ENCODE assay signal across 8 cellular contexts in genomic region chr10:91190388-91190870, GRCh38. TPM values are rescaled to one million over a fixed set of nuclear protein-coding genes. Genes with fewer than 3 reads are reported as not detected.
A peak's percentile ranks its signal among the peaks of the same experiment; 100 is the strongest.
DNase-seq lines count a peak whose midpoint lies in the region; ATAC-seq and TF ChIP-seq lines count a peak whose summit lies in the region.
"Had no signal": no experiment of that assay in that cellular context is flagged by ENCODE, and none has a peak within 500 bp of the region (broad histone marks: within the 10 kb centered on the region; RNA-seq: fewer than 3 reads in every experiment).

No MANE protein-coding gene starts in this region.

- H3K27me3 ChIP-seq in dorsolateral prefrontal cortex (no peaks in the 10 kb centered on the region), skeletal muscle satellite cell (ENCODE audit: control insufficient read depth, insufficient read depth, low read length) (no peaks in the 10 kb centered on the region)
- H3K27me3 ChIP-seq: Peyer's patch had no signal

- peak overlapping the region; percentile 43 for H3K9ac ChIP-seq in skeletal muscle satellite cell (ENCODE audit: low read depth, low read length)

- H3K9me3 ChIP-seq in skeletal muscle satellite cell (replicated peaks; ENCODE audit: low read length), result no peaks in the 10 kb centered on the region
- H3K9me3 ChIP-seq: Peyer's patch had no signal

- ATAC-seq in GM21717 (IDR thresholded peaks at IDR 0.05; ENCODE audit: unreplicated experiment), result no peak

- H3K4me3 ChIP-seq in dorsolateral prefrontal cortex, result peak overlapping the region in 1 of 59 donors; percentile 4
- H3K4me3 ChIP-seq in skeletal muscle satellite cell (ENCODE audit: low read length), result no peak overlapping the region
- H3K4me3 ChIP-seq: Peyer's patch had no signal

- peak overlapping the region; percentile 37 for H3K4me2 ChIP-seq in skeletal muscle satellite cell (ENCODE audit: low read length)

- peak overlapping the region; percentile 16 to 95 (median 83) for H3K27ac ChIP-seq in dorsolateral prefrontal cortex
- H3K27ac ChIP-seq: Peyer's patch had no signal

- H3K36me3 ChIP-seq in skeletal muscle satellite cell (ENCODE audit: insufficient read depth, low read length), result no peaks in the 10 kb centered on the region
- H3K36me3 ChIP-seq: Peyer's patch had no signal

- peaks cover 31% of the 10 kb centered on the region for H3K4me1 ChIP-seq in skeletal muscle satellite cell (ENCODE audit: control insufficient read depth, insufficient read depth, low read length)

- intact Hi-C loops in dorsolateral prefrontal cortex (cut with DNase I), result no loop called here

- no peak for TF ChIP-seq CTCF in dorsolateral prefrontal cortex (IDR thresholded peaks at IDR 0.05 in 54 of 56, conservative IDR thresholded peaks at IDR 0.05 in 2 of 56; ENCODE audit: low read depth in 1 of 56, partially characterized antibody in 56 of 56)

- peak; percentile 83 for DNase-seq in EH (ENCODE audit: low read depth)
- peak; percentile 15 for DNase-seq in MV-4-11 (lab: John Stamatoyannopoulos, UW)
- no peak for DNase-seq in dorsolateral prefrontal cortex
- DNase-seq in KG1 (lab: John Stamatoyannopoulos, UW), result no peak
- DNase-seq in NCI-H69 (lab: John Stamatoyannopoulos, UW), result no peak
- DNase-seq: Peyer's patch had no signal

RNA-seq across cellular contexts. Expression of gene PCGF5, which starts 30.0 kb away (rescaled TPM):
- 10 to 100 TPM; 51.8 to 95.1 (median 70.1) TPM for total RNA-seq in dorsolateral prefrontal cortex
- 20.1 and 20.3 TPM in 2 replicates for total RNA-seq in skeletal muscle satellite cell (2012; rRNA removed)

Comparison
In these comparisons a context has a peak if more than half of its experiments do, and no peak if none do; other contexts are left out.
1. DNase-seq: peak in EH (single experiment) and MV-4-11 (single experiment); none in dorsolateral prefrontal cortex (0 of 10), KG1 (single experiment) and NCI-H69 (single experiment).